24 cellular contexts compared by ENCODE assay signal in the genomic region with DNA sequence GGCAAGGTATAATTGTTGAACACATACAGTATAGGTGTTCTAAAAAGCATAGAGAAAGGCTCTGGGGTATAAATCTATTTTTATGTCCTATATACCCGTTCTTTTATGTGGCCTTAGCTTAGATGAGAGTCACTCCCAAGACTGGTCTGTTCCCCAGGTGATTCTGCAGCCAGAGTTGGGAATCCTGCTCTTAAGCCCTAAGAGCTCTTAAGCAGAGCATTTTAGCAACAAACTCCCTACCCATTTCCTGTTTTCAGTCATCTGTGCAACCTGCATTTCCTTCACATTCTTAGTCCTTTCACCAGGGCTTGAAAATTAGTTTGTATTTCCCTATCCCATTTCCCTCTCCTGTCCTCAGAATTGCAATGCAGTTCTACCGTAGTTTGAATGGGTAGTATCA.
"Had no signal": no experiment of that assay in that cellular context is flagged by ENCODE, and none has a peak within 500 bp of the region (broad histone marks: within the 10 kb centered on the region; RNA-seq: fewer than 3 reads in every experiment).

No MANE protein-coding gene starts in this region.

- H3K27me3 Mint-ChIP-seq: activated T-cell treated with anti-CD3 and anti-CD28 coated beads, Interleukin-2, amount 50 U/mL, for 24 hours; brain; dendritic cell treated with granulocyte-macrophage colony-stimulating factor and Interleukin-4, amounts not matched to agents 40 ng/mL and 50 ng/mL, for 4 days; natural killer cell treated with Interleukin-12 subunit alpha and Interleukin-12 subunit beta and Interleukin-15 and Interleukin-18, amount 100 ng/mL, for 72 hours had no signal

- DNase-seq: activated CD8-positive, alpha-beta memory T cell treated with anti-CD3 and anti-CD28 coated beads for 24 hours; activated CD8-positive, alpha-beta memory T cell treated with anti-CD3 and anti-CD28 coated beads, Interleukin-2, amount 50 U/mL, for 4 hours; activated T-cell treated with anti-CD3 and anti-CD28 coated beads, Interleukin-2, amount 50 U/mL, for 24 hours; aorta; caudate nucleus; effector CD4-positive, alpha-beta T cell; foreskin melanocyte; kidney glomerular epithelial cell; left ventricle myocardium superior; mammary epithelial cell; pancreas; psoas muscle; spleen; stimulated activated CD4-positive, alpha-beta T cell treated with anti-CD3 and anti-CD28 coated beads, Interleukin-4, amount 100 ng/mL, for 24 hours; stimulated activated naive CD4-positive, alpha-beta T cell treated with Interleukin-2 at 50 U/mL for 16 hours; T-helper 2 cell; upper lobe of right lung had no signal

- FAIRE-seq: pancreas had no signal

- H3K4me3 Mint-ChIP-seq: activated T-cell treated with anti-CD3 and anti-CD28 coated beads, Interleukin-2, amount 50 U/mL, for 24 hours; activated T-helper 17 cell treated with anti-CD3 and anti-CD28 coated beads, Interleukin-2, amount 50 U/mL, for 72 hours; brain; dendritic cell treated with granulocyte-macrophage colony-stimulating factor and Interleukin-4, amounts not matched to agents 40 ng/mL and 50 ng/mL, for 4 days; natural killer cell treated with Interleukin-12 subunit alpha and Interleukin-12 subunit beta and Interleukin-15 and Interleukin-18, amount 100 ng/mL, for 72 hours had no signal

- H3K9me3 ChIP-seq: pancreas, psoas muscle, right atrium auricular region, spleen, thoracic aorta, upper lobe of right lung had no signal

- H3K4me3 ChIP-seq: pancreas, psoas muscle, right atrium auricular region, spleen, thoracic aorta, upper lobe of right lung had no signal

- H3K4me1 Mint-ChIP-seq: activated T-helper 17 cell treated with anti-CD3 and anti-CD28 coated beads, Interleukin-2, amount 50 U/mL, for 72 hours had no signal

- H3K4me1 ChIP-seq: pancreas, psoas muscle, right atrium auricular region, spleen, upper lobe of right lung had no signal

- H3K27ac Mint-ChIP-seq: activated naive CD4-positive, alpha-beta T cell treated with anti-CD3 and anti-CD28 coated beads, Interleukin-2, amount 50 U/mL, for 72 hours; activated T-cell treated with anti-CD3 and anti-CD28 coated beads, Interleukin-2, amount 50 U/mL, for 24 hours; activated T-helper 17 cell treated with anti-CD3 and anti-CD28 coated beads, Interleukin-2, amount 50 U/mL, for 72 hours; brain; dendritic cell treated with granulocyte-macrophage colony-stimulating factor and Interleukin-4, amounts not matched to agents 40 ng/mL and 50 ng/mL, for 4 days; natural killer cell treated with Interleukin-12 subunit alpha and Interleukin-12 subunit beta and Interleukin-15 and Interleukin-18, amount 100 ng/mL, for 72 hours had no signal

- H3K9me3 Mint-ChIP-seq: activated naive CD4-positive, alpha-beta T cell treated with anti-CD3 and anti-CD28 coated beads, Interleukin-2, amount 50 U/mL, for 72 hours; activated T-cell treated with anti-CD3 and anti-CD28 coated beads, Interleukin-2, amount 50 U/mL, for 24 hours; activated T-helper 17 cell treated with anti-CD3 and anti-CD28 coated beads, Interleukin-2, amount 50 U/mL, for 72 hours; brain; dendritic cell treated with granulocyte-macrophage colony-stimulating factor and Interleukin-4, amounts not matched to agents 40 ng/mL and 50 ng/mL, for 4 days; natural killer cell treated with Interleukin-12 subunit alpha and Interleukin-12 subunit beta and Interleukin-15 and Interleukin-18, amount 100 ng/mL, for 72 hours had no signal

- H3K36me3 Mint-ChIP-seq: activated naive CD4-positive, alpha-beta T cell treated with anti-CD3 and anti-CD28 coated beads, Interleukin-2, amount 50 U/mL, for 72 hours; natural killer cell treated with Interleukin-12 subunit alpha and Interleukin-12 subunit beta and Interleukin-15 and Interleukin-18, amount 100 ng/mL, for 72 hours had no signal

- H3K27me3 ChIP-seq: pancreas, right atrium auricular region, upper lobe of right lung had no signal

- ATAC-seq: activated naive CD4-positive, alpha-beta T cell treated with anti-CD3 and anti-CD28 coated beads, Interleukin-2, amount 50 U/mL, for 72 hours; activated T-helper 17 cell treated with anti-CD3 and anti-CD28 coated beads, Interleukin-2, amount 50 U/mL, for 72 hours; left ventricle myocardium superior; natural killer cell treated with Interleukin-12 subunit alpha and Interleukin-12 subunit beta and Interleukin-15 and Interleukin-18, amount 100 ng/mL, for 72 hours; pancreas; psoas muscle; upper lobe of right lung had no signal

- H3K36me3 ChIP-seq: pancreas, right atrium auricular region, spleen, thoracic aorta, upper lobe of right lung had no signal

- H3K27ac ChIP-seq: pancreas, psoas muscle, right atrium auricular region, spleen, thoracic aorta, upper lobe of right lung had no signal
